Comparison of ENCODE assay signal across 8 cellular contexts in the genomic region with DNA sequence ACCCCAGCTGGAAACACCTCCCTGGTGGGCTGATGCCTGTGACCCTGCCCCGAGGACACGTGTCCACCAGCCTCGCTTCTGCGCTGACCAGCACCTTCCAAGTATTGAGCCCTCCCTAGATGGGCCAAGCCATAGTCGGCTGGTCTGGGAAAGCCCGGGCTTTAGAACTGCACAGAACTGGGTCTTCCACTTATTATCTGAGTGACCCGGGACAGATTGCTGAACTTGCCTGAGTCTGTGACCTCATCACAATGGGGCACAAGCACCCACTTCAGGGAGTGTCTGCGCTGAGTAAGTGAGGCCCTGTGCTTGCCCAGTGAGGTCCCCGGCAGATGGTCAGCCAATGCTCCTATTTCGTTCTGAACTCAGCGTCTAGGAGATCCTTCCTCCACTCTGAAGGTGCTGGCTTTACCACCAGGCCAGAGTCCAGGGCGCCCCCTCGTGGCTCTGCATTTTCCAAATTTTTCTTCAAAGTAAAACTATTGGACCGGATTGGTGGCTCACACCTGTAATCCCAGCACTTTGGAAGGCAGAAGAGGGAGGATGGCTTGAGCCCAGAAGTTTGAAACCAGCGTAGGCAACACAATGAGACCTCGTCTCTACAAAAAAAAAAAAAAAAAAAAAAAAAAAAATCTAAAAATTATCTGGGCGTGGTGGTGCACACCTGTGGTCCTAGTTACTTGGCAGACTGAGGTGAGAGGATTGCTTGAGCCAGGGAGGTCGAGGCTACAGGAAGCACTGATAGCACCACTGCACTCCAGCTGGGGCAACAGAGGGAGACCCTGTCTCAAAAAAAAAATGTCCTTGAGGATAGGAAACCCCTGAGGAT.
DNase-seq lines count a peak whose midpoint lies in the region; ATAC-seq, FAIRE-seq and TF ChIP-seq lines count a peak whose summit lies in the region.

No MANE protein-coding gene starts in this region.

- no peak overlapping the region for H3K27ac ChIP-seq in DND-41 (ENCODE audit: low read length)
- H3K27ac ChIP-seq in right atrium auricular region: no peak overlapping the region

- in situ Hi-C loops in KBM-7 (cut with MboI; ENCODE audit: low pct_unique_long_range_greater_than_20kb, low sequenced_read_pairs): loop anchor here (10.0 kb wide), 1 partner anchor 296 kb away; no protein-coding TSS in a partner anchor

- no peaks in the 10 kb centered on the region for H3K4me1 ChIP-seq in DND-41 (ENCODE audit: insufficient read depth, low read length)
- no peaks in the 10 kb centered on the region for H3K4me1 ChIP-seq in right atrium auricular region

- H3K4me3 ChIP-seq in DND-41 (ENCODE audit: low read depth in 1 of 2, low read length in 2 of 2) (no peak overlapping the region), right atrium auricular region (no peak overlapping the region), skeletal muscle cell (ENCODE audit: low read depth, low read length) (no peak overlapping the region)

- ATAC-seq in DND-41 (ENCODE audit: insufficient read depth, low read depth) (peak; percentile 66; the same call in 1 of the 3 replicates), GM18873 (IDR thresholded peaks at IDR 0.05; ENCODE audit: low FRiP score, unreplicated experiment) (no peak)

- H2AFZ ChIP-seq in DND-41 (ENCODE audit: low read depth, low read length): no peak overlapping the region

- H3K79me2 ChIP-seq in DND-41 (ENCODE audit: insufficient read depth, low read length): no peaks in the 10 kb centered on the region

- no peaks in the 10 kb centered on the region for H4K20me1 ChIP-seq in DND-41 (ENCODE audit: insufficient read depth, low read length)

- DNase-seq in DND-41 (peak; percentile 68), KBM-7 (peak; percentile 78), RCC 7860 (ENCODE audit: low spot score) (peak; percentile 51), right atrium auricular region (ENCODE audit: low spot score) (no peak), skeletal muscle cell (ENCODE audit: low read depth) (peak; percentile 10), epidermal melanocyte (ENCODE audit: insufficient read length, low spot score) (no peak)
- peak; percentile 49 for DNase-seq in activated naive CD4-positive, alpha-beta T cell treated with anti-CD3 and anti-CD28 coated beads, Interleukin-2, amount 50 U/mL, for 16 hours

- H3K9me3 ChIP-seq in DND-41 (ENCODE audit: insufficient read depth, low read length, severe bottlenecking) (no peaks in the 10 kb centered on the region), right atrium auricular region (no peaks in the 10 kb centered on the region)

- no peaks in the 10 kb centered on the region for H3K36me3 ChIP-seq in DND-41 (ENCODE audit: insufficient read depth, low read length)
- no peaks in the 10 kb centered on the region for H3K36me3 ChIP-seq in right atrium auricular region

- H3K27me3 ChIP-seq in DND-41 (ENCODE audit: insufficient read depth, low read length, poor library complexity): peaks cover 5% of the 10 kb centered on the region
- H3K27me3 ChIP-seq in right atrium auricular region: no peaks in the 10 kb centered on the region

- TF ChIP-seq CTCF in DND-41 (IDR thresholded peaks at IDR 0.05; ENCODE audit: borderline replicate concordance, extremely low read depth, low read length, poor library complexity, severe bottlenecking) (peak; percentile 68), right atrium auricular region (IDR thresholded peaks at IDR 0.05) (peak; percentile 43 to 63)

- H3K4me2 ChIP-seq in DND-41 (ENCODE audit: insufficient read depth, low read length): no peak overlapping the region

- no peak for FAIRE-seq in RCC 7860 (lab: Jason Lieb, UNC)

- no peak overlapping the region for H3K9ac ChIP-seq in DND-41 (ENCODE audit: low read depth, low read length)

Comparison
In these comparisons a context has a peak if more than half of its experiments do, and no peak if none do; other contexts are left out.
1. DNase-seq: peak in DND-41 (single experiment), KBM-7 (single experiment), RCC 7860 (single experiment), activated naive CD4-positive, alpha-beta T cell treated with anti-CD3 and anti-CD28 coated beads, Interleukin-2, amount 50 U/mL, for 16 hours (single experiment) and skeletal muscle cell (single experiment); none in right atrium auricular region (single experiment) and epidermal melanocyte (single experiment).